17 cellular contexts compared by ENCODE assay signal in genomic region chr6:147117580-147117979, GRCh38.
DNase-seq lines count a peak whose midpoint lies in the region; ATAC-seq lines count a peak whose summit lies in the region.
"Had no signal": no experiment of that assay in that cellular context is flagged by ENCODE, and none has a peak within 500 bp of the region (broad histone marks: within the 10 kb centered on the region; RNA-seq: fewer than 3 reads in every experiment).

No MANE protein-coding gene starts in this region.

- H3K4me3 ChIP-seq in naive thymus-derived CD4-positive, alpha-beta T cell (ENCODE audit: low read length), result no peak overlapping the region
- H3K4me3 ChIP-seq: pancreas, suprapubic skin had no signal

- peaks cover 0 to 12% (median 1%) of the 10 kb centered on the region in 7 donors for H3K4me1 Mint-ChIP-seq in naive thymus-derived CD4-positive, alpha-beta T cell

- POLR2A ChIA-PET in naive thymus-derived CD4-positive, alpha-beta T cell (lab: Charles Lee), result no interaction called here

- intact Hi-C loops in sciatic nerve (cut with DNase I), result no loop called here
- intact Hi-C loops in naive thymus-derived CD4-positive, alpha-beta T cell (cut with micrococcal nuclease), result loop anchor here in 1 of 2 donors (10.0 kb wide), 1 partner anchor 1383 kb away; the partner anchor contains the start of gene EPM2A

- no peak overlapping the region for H3K4me3 Mint-ChIP-seq in naive thymus-derived CD4-positive, alpha-beta T cell
- H3K4me3 Mint-ChIP-seq: CD14-positive monocyte had no signal

- H3K27me3 ChIP-seq in naive thymus-derived CD4-positive, alpha-beta T cell (ENCODE audit: control insufficient read depth in 2 of 2, insufficient read depth in 2 of 2, low read length in 2 of 2), result no peaks in the 10 kb centered on the region
- H3K27me3 ChIP-seq: dorsolateral prefrontal cortex, pancreas, suprapubic skin had no signal

- no peaks in the 10 kb centered on the region for H3K4me1 ChIP-seq in naive thymus-derived CD4-positive, alpha-beta T cell (ENCODE audit: control insufficient read depth in 2 of 2, insufficient read depth in 2 of 2, low read length in 2 of 2)
- H3K4me1 ChIP-seq: suprapubic skin had no signal

- in situ Hi-C loops in SK-MEL-5 (cut with HindIII; ENCODE audit: low pct_unique_long_range_greater_than_20kb, low sequenced_read_pairs), result no loop called here

- no peak overlapping the region for H3K27ac ChIP-seq in naive thymus-derived CD4-positive, alpha-beta T cell (ENCODE audit: low read depth, low read length)
- H3K27ac ChIP-seq: pancreas, suprapubic skin had no signal

- no peaks in the 10 kb centered on the region for H3K9me3 ChIP-seq in naive thymus-derived CD4-positive, alpha-beta T cell (ENCODE audit: control insufficient read depth in 2 of 3, low read length in 3 of 3)
- H3K9me3 ChIP-seq: pancreas, suprapubic skin had no signal

- CTCF ChIA-PET in naive thymus-derived CD4-positive, alpha-beta T cell (lab: Charles Lee), result no interaction called here

- H3K36me3 Mint-ChIP-seq in naive thymus-derived CD4-positive, alpha-beta T cell, result peaks cover 0 to 17% (median 3%) of the 10 kb centered on the region in 5 donors
- H3K36me3 Mint-ChIP-seq: CD14-positive monocyte had no signal

- H3K27ac Mint-ChIP-seq in naive thymus-derived CD4-positive, alpha-beta T cell, result no peak overlapping the region
- H3K27ac Mint-ChIP-seq: CD14-positive monocyte had no signal

- DNase-seq in GM03348 (ENCODE audit: low spot score) (peak; percentile 20), SK-MEL-5 (ENCODE audit: low read depth, low spot score) (peak; percentile 57), fibroblast of peridontal ligament (ENCODE audit: extremely low read depth) (peak; percentile 83), sciatic nerve (ENCODE audit: low spot score) (no peak), amniotic stem cell (lab: John Stamatoyannopoulos, UW) (no peak), activated gamma-delta T cell treated with Interleukin-2 at 50 U/mL for 16 hours (no peak), COR-L47 (lab: John Stamatoyannopoulos, UW) (no peak)
- DNase-seq in naive thymus-derived CD4-positive, alpha-beta T cell, result no peak
- DNase-seq: activated CD4-positive, alpha-beta T cell treated with anti-CD3 and anti-CD28 coated beads, Interleukin-2, amount 50 U/mL, for 4 hours; amygdala; dorsolateral prefrontal cortex; NK-92 treated with Interleukin-12 subunit alpha and Interleukin-12 subunit beta, amount 100 ng/mL, for 24 hours; pancreas; SIG-M5; T1000 had no signal

- H3K27me3 Mint-ChIP-seq in naive thymus-derived CD4-positive, alpha-beta T cell, result peaks cover 0 to 4% (median 0%) of the 10 kb centered on the region in 5 donors

- peak; percentile 69 for ATAC-seq in sciatic nerve
- no peak for ATAC-seq in naive thymus-derived CD4-positive, alpha-beta T cell

- H3K36me3 ChIP-seq in naive thymus-derived CD4-positive, alpha-beta T cell (ENCODE audit: control insufficient read depth in 2 of 3, insufficient read depth in 3 of 3, low read length in 3 of 3), result no peaks in the 10 kb centered on the region
- H3K36me3 ChIP-seq: pancreas, suprapubic skin had no signal

- H3K9me3 Mint-ChIP-seq in naive thymus-derived CD4-positive, alpha-beta T cell, result peaks cover 0 to 31% (median 10%) of the 10 kb centered on the region in 11 donors

Comparison
In these comparisons a context has a peak if more than half of its experiments do, and no peak if none do; other contexts are left out.
1. DNase-seq: peak in GM03348 (single experiment), SK-MEL-5 (single experiment) and fibroblast of peridontal ligament (single experiment); none in sciatic nerve (single experiment), naive thymus-derived CD4-positive, alpha-beta T cell (0 of 9), amniotic stem cell (single experiment), activated gamma-delta T cell treated with Interleukin-2 at 50 U/mL for 16 hours (single experiment) and COR-L47 (single experiment).